ENCODE assay signal across 8 cellular contexts in genomic region chr2:112623913-112624777, GRCh38. TPM values are rescaled to one million over a fixed set of nuclear protein-coding genes. Genes with fewer than 3 reads are reported as not detected.
DNase-seq lines count a peak whose midpoint lies in the region; ATAC-seq and TF ChIP-seq lines count a peak whose summit lies in the region.

No MANE protein-coding gene starts in this region.

- no peaks in the 10 kb centered on the region for H3K9me3 Mint-ChIP-seq in activated T-cell treated with anti-CD3 and anti-CD28 coated beads, Interleukin-2, amount 50 U/mL, for 72 hours

- peak overlapping the region in 1 of 2 donors; percentile 13 for H3K4me3 Mint-ChIP-seq in activated T-cell treated with anti-CD3 and anti-CD28 coated beads, Interleukin-2, amount 50 U/mL, for 72 hours

- peak overlapping the region; percentile 2 for H3K27ac Mint-ChIP-seq in activated T-cell treated with anti-CD3 and anti-CD28 coated beads, Interleukin-2, amount 50 U/mL, for 72 hours

- H3K27me3 Mint-ChIP-seq in activated T-cell treated with anti-CD3 and anti-CD28 coated beads, Interleukin-2, amount 50 U/mL, for 72 hours (ENCODE audit: low read depth), result no peaks in the 10 kb centered on the region

- ATAC-seq in activated T-cell treated with anti-CD3 and anti-CD28 coated beads, Interleukin-2, amount 50 U/mL, for 72 hours (replicated peaks in 1 of 2), result peak; percentile 87 to 92
- no peak for ATAC-seq in Right ventricle myocardium superior (ENCODE audit: poor library complexity)

- H3K4me1 Mint-ChIP-seq in activated T-cell treated with anti-CD3 and anti-CD28 coated beads, Interleukin-2, amount 50 U/mL, for 72 hours (ENCODE audit: low read depth), result peaks cover 43% of the 10 kb centered on the region

- H3K36me3 Mint-ChIP-seq in activated T-cell treated with anti-CD3 and anti-CD28 coated beads, Interleukin-2, amount 50 U/mL, for 72 hours (ENCODE audit: insufficient read depth in 2 of 2), result no peaks in the 10 kb centered on the region

- peak; percentile 77 for DNase-seq in SIG-M5 treated with dmso at 0.1 percent for 504 hours (lab: John Stamatoyannopoulos, UW; ENCODE audit: unreplicated experiment)
- DNase-seq in SIG-M5 (lab: John Stamatoyannopoulos, UW), result no peak
- peak; percentile 94 for DNase-seq in NCI-H460 (ENCODE audit: extremely low read depth, low read depth)
- DNase-seq in activated T-cell treated with anti-CD3 and anti-CD28 coated beads, Interleukin-2, amount 50 U/mL, for 72 hours, result peak; percentile 77 to 82
- DNase-seq in Right ventricle myocardium superior, result peak; percentile 57
- peak; percentile 50 to 59 for DNase-seq in stimulated activated CD8-positive, alpha-beta memory T cell treated with anti-CD3 and anti-CD28 coated beads, Interleukin-15, amount 100 ng/mL, for 4 hours (ENCODE audit: low read depth in 2 of 2)
- DNase-seq in GM10266 (ENCODE audit: extremely low spot score), result no peak
- DNase-seq in HT-29 (ENCODE audit: low spot score), result no peak

- intact Hi-C loops in Right ventricle myocardium superior (cut with DNase I), result no loop called here

- no peak for TF ChIP-seq CTCF in GM10266 (IDR thresholded peaks at IDR 0.05; ENCODE audit: control insufficient read depth, insufficient read depth, low read depth, missing control alignments)

RNA-seq across cellular contexts. Expression of gene SLC20A1, which starts 21.6 kb away (rescaled TPM):
- total RNA-seq in NCI-H460 (2014; rRNA removed; shearing (Covaris generic)), result 131 and 165 TPM in 2 replicates
- polyA plus RNA-seq in NCI-H460 (2014; cell fraction: nucleus; rRNA removed), result 206 and 286 TPM in 2 replicates
- 10 to 100 TPM; 54.3 to 66.1 TPM for total RNA-seq in activated T-cell treated with anti-CD3 and anti-CD28 coated beads, Interleukin-2, amount 50 U/mL, for 72 hours
- total RNA-seq in Right ventricle myocardium superior, result 9.7 TPM
- 30.3 and 32.7 TPM in 2 replicates for total RNA-seq in HT-29 (2014; rRNA removed; shearing (Covaris generic))

RNA-seq across cellular contexts. Expression of gene CHCHD5, which starts 39.7 kb away (rescaled TPM):
- total RNA-seq in NCI-H460 (2014; rRNA removed; shearing (Covaris generic)), result 30.7 and 31.3 TPM in 2 replicates
- polyA plus RNA-seq in NCI-H460 (2014; cell fraction: nucleus; rRNA removed), result 37.5 and 76.0 TPM in 2 replicates
- 10 to 100 TPM; 30.4 to 41.8 TPM for total RNA-seq in activated T-cell treated with anti-CD3 and anti-CD28 coated beads, Interleukin-2, amount 50 U/mL, for 72 hours
- total RNA-seq in Right ventricle myocardium superior, result 18.7 TPM
- 24.7 and 36.1 TPM in 2 replicates for total RNA-seq in HT-29 (2014; rRNA removed; shearing (Covaris generic))

Comparison
In these comparisons a context has a peak if more than half of its experiments do, and no peak if none do; other contexts are left out.
1. DNase-seq: peak in SIG-M5 treated with dmso at 0.1 percent for 504 hours (single experiment), NCI-H460 (single experiment), activated T-cell treated with anti-CD3 and anti-CD28 coated beads, Interleukin-2, amount 50 U/mL, for 72 hours (2 of 2), Right ventricle myocardium superior (single experiment) and stimulated activated CD8-positive, alpha-beta memory T cell treated with anti-CD3 and anti-CD28 coated beads, Interleukin-15, amount 100 ng/mL, for 4 hours (2 of 2); none in SIG-M5 (single experiment), GM10266 (single experiment) and HT-29 (single experiment).